ENCODE assay signal across 8 cellular contexts in genomic region chr17:79810138-79811027, GRCh38. TPM values are rescaled to one million over a fixed set of nuclear protein-coding genes. Genes with fewer than 3 reads are reported as not detected.
DNase-seq lines count a peak whose midpoint lies in the region; ATAC-seq, FAIRE-seq and TF ChIP-seq lines count a peak whose summit lies in the region.

No MANE protein-coding gene starts in this region.

- under 1% methylated on average over 76 of the region's 76 CpGs for WGBS in thymus

- H3K4me1 ChIP-seq in thymus (ENCODE audit: control insufficient read depth, insufficient read depth, low read length): peaks cover 52% of the 10 kb centered on the region

- H3K9me3 ChIP-seq in thymus (ENCODE audit: control insufficient read depth): no peaks in the 10 kb centered on the region

- peak; percentile 59 for ATAC-seq in GM21737 (IDR thresholded peaks at IDR 0.05; ENCODE audit: unreplicated experiment)

- H3K36me3 ChIP-seq in thymus (ENCODE audit: control insufficient read depth, insufficient read depth): no peaks in the 10 kb centered on the region

- no peak overlapping the region for H3K4me3 Mint-ChIP-seq in activated T-cell treated with anti-CD3 and anti-CD28 coated beads, Interleukin-2, amount 50 U/mL, for 24 hours

- H3K27me3 Mint-ChIP-seq in activated T-cell treated with anti-CD3 and anti-CD28 coated beads, Interleukin-2, amount 50 U/mL, for 24 hours: peaks cover 69% of the 10 kb centered on the region

- no peak overlapping the region for H3K27ac ChIP-seq in thymus (ENCODE audit: low read depth)

- H3K4me3 ChIP-seq in fibroblast of mammary gland (ENCODE audit: control insufficient read depth, low read depth, low read length) (peak overlapping the region; percentile 6), thymus (ENCODE audit: low read length) (peak overlapping the region; percentile 44)

- H3K36me3 Mint-ChIP-seq in activated T-cell treated with anti-CD3 and anti-CD28 coated beads, Interleukin-2, amount 50 U/mL, for 24 hours (ENCODE audit: low read depth): no peaks in the 10 kb centered on the region

- peaks cover 96% of the 10 kb centered on the region for H3K27me3 ChIP-seq in thymus (ENCODE audit: control insufficient read depth, insufficient read depth)

- DNase-seq in D721Med (ENCODE audit: insufficient read length, low spot score) (peak; percentile 86), Kasumi-1 (lab: John Stamatoyannopoulos, UW) (peak; percentile 77 to 79), fibroblast of mammary gland (ENCODE audit: low read depth) (peak; percentile 65), non-pigmented ciliary epithelial cell (ENCODE audit: low read depth) (peak; percentile 23)
- peak; percentile 80 for DNase-seq in activated T-cell treated with anti-CD3 and anti-CD28 coated beads, Interleukin-2, amount 50 U/mL, for 24 hours

- H3K4me1 Mint-ChIP-seq in activated T-cell treated with anti-CD3 and anti-CD28 coated beads, Interleukin-2, amount 50 U/mL, for 24 hours (ENCODE audit: low read depth): peaks cover 34% of the 10 kb centered on the region

- H3K27ac Mint-ChIP-seq in activated T-cell treated with anti-CD3 and anti-CD28 coated beads, Interleukin-2, amount 50 U/mL, for 24 hours: no peak overlapping the region

- no peaks in the 10 kb centered on the region for H3K9me3 Mint-ChIP-seq in activated T-cell treated with anti-CD3 and anti-CD28 coated beads, Interleukin-2, amount 50 U/mL, for 24 hours

- no peak for FAIRE-seq in D721Med (lab: Jason Lieb, UNC)

- no peak for TF ChIP-seq CTCF in D721Med (IDR thresholded peaks at IDR 0.05; ENCODE audit: insufficient read depth, missing control alignments)
- TF ChIP-seq CTCF in fibroblast of mammary gland (conservative IDR thresholded peaks at IDR 0.05; ENCODE audit: control insufficient read depth, insufficient read depth, low read depth, low read length): no peak

TF ChIP-seq in PFSK-1, 5 proteins besides CTCF, POLR2A, EP300 and RAD21:
- TF ChIP-seq REST (IDR thresholded peaks at IDR 0.05; ENCODE audit: insufficient read depth in 1 of 2, low read depth in 2 of 2, low read length in 2 of 2) (no peak), POLR2AphosphoS5 (IDR thresholded peaks at IDR 0.05; ENCODE audit: low read depth, low read length) (no peak), FOXP2 (optimal IDR thresholded peaks at IDR 0.05; ENCODE audit: borderline replicate concordance, extremely low read depth, extremely low read length, insufficient read depth) (peak; percentile 67), TAF1 (IDR thresholded peaks at IDR 0.05; ENCODE audit: borderline replicate concordance, insufficient read depth, low read length) (no peak)

RNA-seq across cellular contexts. Expression of gene CBX8, which starts 13.5 kb away (rescaled TPM):
- polyA plus RNA-seq in PFSK-1 (2012; ENCODE audit: insufficient read length, low read depth): 9.9 TPM
- 12.8 TPM for polyA plus RNA-seq in thymus

RNA-seq across cellular contexts. Expression of gene CBX4, which starts 28.9 kb away (rescaled TPM):
- polyA plus RNA-seq in PFSK-1 (2012; ENCODE audit: insufficient read length, low read depth): 51.3 TPM
- polyA plus RNA-seq in thymus: 32.1 TPM

RNA-seq across cellular contexts. Expression of gene CBX2, which starts 32.4 kb away (rescaled TPM):
- 9.7 TPM for polyA plus RNA-seq in PFSK-1 (2012; ENCODE audit: insufficient read length, low read depth)
- 4.4 TPM for polyA plus RNA-seq in thymus

Comparison
In these comparisons a context has a peak if more than half of its experiments do, and no peak if none do; other contexts are left out.
1. DNase-seq: peak in every context shown above with its lines; median percentile 86 in D721Med; 80 in activated T-cell treated with anti-CD3 and anti-CD28 coated beads, Interleukin-2, amount 50 U/mL, for 24 hours; 78 in Kasumi-1; 65 in fibroblast of mammary gland; 23 in non-pigmented ciliary epithelial cell.